Comparison of ENCODE assay signal across 8 cellular contexts in the genomic region with DNA sequence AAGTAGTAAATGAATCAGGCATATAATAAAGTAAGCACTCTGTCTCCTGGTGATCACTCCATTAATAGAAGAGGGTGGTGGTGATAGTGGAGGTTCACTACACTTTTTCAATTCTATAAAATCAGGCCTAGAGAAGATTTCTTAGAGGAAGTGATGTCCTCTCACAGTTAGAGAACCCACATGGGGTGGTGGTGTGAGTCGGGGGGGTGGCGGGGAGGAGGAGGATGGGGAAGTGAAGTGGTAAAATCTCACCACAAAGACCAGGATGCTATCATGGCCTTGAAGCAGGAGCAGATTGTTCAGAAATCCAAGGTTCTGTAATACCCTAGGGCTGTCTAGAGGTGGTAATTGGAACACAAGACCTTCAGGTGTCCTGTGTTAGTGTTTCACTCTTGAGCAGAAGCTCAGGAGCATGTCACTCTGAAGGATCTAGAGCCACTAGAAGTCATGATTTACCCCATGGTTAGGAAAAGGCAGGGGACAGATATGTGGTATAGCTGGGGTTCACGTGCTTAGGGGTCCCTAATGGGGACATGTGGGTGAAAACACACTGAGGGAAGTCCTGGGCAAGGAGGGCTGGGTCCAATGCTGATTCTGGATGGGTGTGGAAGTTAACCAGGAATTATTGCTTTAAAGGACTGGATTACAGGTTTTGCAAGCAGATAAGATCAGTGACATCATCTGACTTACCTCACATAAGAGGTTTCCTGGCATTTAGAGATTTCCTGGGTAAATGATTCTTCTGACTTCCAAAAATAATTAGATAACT. TPM values are rescaled to one million over a fixed set of nuclear protein-coding genes. Genes with fewer than 3 reads are reported as not detected.
DNase-seq lines count a peak whose midpoint lies in the region; ATAC-seq and TF ChIP-seq lines count a peak whose summit lies in the region.

No MANE protein-coding gene starts in this region.

- ATAC-seq in right lobe of liver: peak; percentile 46 to 77 (median 58)

- peaks cover 30% of the 10 kb centered on the region for H3K4me1 Mint-ChIP-seq in activated T-helper 1 cell treated with anti-CD3 and anti-CD28 coated beads, Interleukin-12 subunit alpha, Interleukin-12 subunit beta, Interleukin-2, Interleukin-4 antibody, amounts not matched to agents 30 ng/mL and 10 ng/mL and 1 ng/mL, durations not matched to agents 14 hours and 24 hours and 36 hours (ENCODE audit: low read depth)

- H3K4me3 ChIP-seq in GM12865 (ENCODE audit: low read depth, low read length) (no peak overlapping the region), right lobe of liver (no peak overlapping the region)

- H3K36me3 ChIP-seq in right lobe of liver: no peaks in the 10 kb centered on the region

- no peaks in the 10 kb centered on the region for H3K9me3 ChIP-seq in right lobe of liver

- WGBS in right lobe of liver (ENCODE audit: insufficient coverage, low coverage, low lambda C conversion rate, missing lambda C conversion rate): 81% methylated on average over 3 of the region's 3 CpGs

- peak overlapping the region; percentile 84 for H3K27ac Mint-ChIP-seq in activated T-helper 1 cell treated with anti-CD3 and anti-CD28 coated beads, Interleukin-12 subunit alpha, Interleukin-12 subunit beta, Interleukin-2, Interleukin-4 antibody, amounts not matched to agents 30 ng/mL and 10 ng/mL and 1 ng/mL, durations not matched to agents 14 hours and 24 hours and 36 hours

- no peak for TF ChIP-seq CTCF in GM12865 (IDR thresholded peaks at IDR 0.05; ENCODE audit: insufficient read depth, low read depth, low read length, missing control alignments)
- TF ChIP-seq CTCF in right lobe of liver (IDR thresholded peaks at IDR 0.05): no peak

- H3K27me3 ChIP-seq in right lobe of liver: no peaks in the 10 kb centered on the region

- peaks cover 0 to 14% (median 3%) of the 10 kb centered on the region in 4 donors for H3K4me1 ChIP-seq in right lobe of liver

- peak overlapping the region; percentile 63 for H3K4me3 Mint-ChIP-seq in activated T-helper 1 cell treated with anti-CD3 and anti-CD28 coated beads, Interleukin-12 subunit alpha, Interleukin-12 subunit beta, Interleukin-2, Interleukin-4 antibody, amounts not matched to agents 30 ng/mL and 10 ng/mL and 1 ng/mL, durations not matched to agents 14 hours and 24 hours and 36 hours

- no peaks in the 10 kb centered on the region for H3K9me3 Mint-ChIP-seq in activated T-helper 1 cell treated with anti-CD3 and anti-CD28 coated beads, Interleukin-12 subunit alpha, Interleukin-12 subunit beta, Interleukin-2, Interleukin-4 antibody, amounts not matched to agents 30 ng/mL and 10 ng/mL and 1 ng/mL, durations not matched to agents 14 hours and 24 hours and 36 hours

- no peak for TF ChIP-seq POLR2A in right lobe of liver (IDR thresholded peaks at IDR 0.05)

- H3K36me3 Mint-ChIP-seq in activated T-helper 1 cell treated with anti-CD3 and anti-CD28 coated beads, Interleukin-12 subunit alpha, Interleukin-12 subunit beta, Interleukin-2, Interleukin-4 antibody, amounts not matched to agents 30 ng/mL and 10 ng/mL and 1 ng/mL, durations not matched to agents 14 hours and 24 hours and 36 hours (ENCODE audit: low read depth): peaks cover 35% of the 10 kb centered on the region

- H3K27me3 Mint-ChIP-seq in activated T-helper 1 cell treated with anti-CD3 and anti-CD28 coated beads, Interleukin-12 subunit alpha, Interleukin-12 subunit beta, Interleukin-2, Interleukin-4 antibody, amounts not matched to agents 30 ng/mL and 10 ng/mL and 1 ng/mL, durations not matched to agents 14 hours and 24 hours and 36 hours (ENCODE audit: insufficient read depth): no peaks in the 10 kb centered on the region

- intact Hi-C loops in activated T-helper 1 cell treated with anti-CD3 and anti-CD28 coated beads, Interleukin-12 subunit alpha, Interleukin-12 subunit beta, Interleukin-2, Interleukin-4 antibody, amounts not matched to agents 30 ng/mL and 10 ng/mL and 1 ng/mL, durations not matched to agents 14 hours and 24 hours and 36 hours (cut with micrococcal nuclease): loop anchor here (1.0 to 2.0 kb wide), 5 partner anchors 8 to 43 kb away; a partner anchor contains a TSS
- intact Hi-C loops in right lobe of liver (cut with DNase I): no loop called here

- peak; percentile 47 for DNase-seq in GM12865 (ENCODE audit: low read depth)
- peak; percentile 37 for DNase-seq in KG1 (lab: John Stamatoyannopoulos, UW)
- DNase-seq in activated T-helper 1 cell treated with anti-CD3 and anti-CD28 coated beads, Interleukin-12 subunit alpha, Interleukin-12 subunit beta, Interleukin-2, Interleukin-4 antibody, amounts not matched to agents 30 ng/mL and 10 ng/mL and 1 ng/mL, durations not matched to agents 14 hours and 24 hours and 36 hours (ENCODE audit: low spot score): no peak
- peak in 2 of 3 donors; percentile 50 to 64 for DNase-seq in right lobe of liver
- DNase-seq in substantia nigra (lab: John Stamatoyannopoulos, UW): peak in 17 of 49 donors; percentile 1 to 34 (median 15)
- DNase-seq in RKO (ENCODE audit: low spot score): no peak
- no peak for DNase-seq in mesenteric fat pad (ENCODE audit: low spot score)
- no peak for DNase-seq in HK-2 (ENCODE audit: unreplicated experiment)

- no peak overlapping the region for H3K27ac ChIP-seq in right lobe of liver
- peak overlapping the region; percentile 32 for H3K27ac ChIP-seq in substantia nigra (ENCODE audit: low read depth, low read length, poor library complexity, severe bottlenecking)

RNA-seq across cellular contexts. Expression of a gene that starts 31.0 kb away (rescaled TPM):
- 32.2 and 34.6 TPM in 2 replicates for total RNA-seq in activated T-helper 1 cell treated with anti-CD3 and anti-CD28 coated beads, Interleukin-12 subunit alpha, Interleukin-12 subunit beta, Interleukin-2, Interleukin-4 antibody, amounts not matched to agents 30 ng/mL and 10 ng/mL and 1 ng/mL, durations not matched to agents 14 hours and 24 hours and 36 hours
- 10 to 100 TPM in 1 of 6 experiments, 1 to 10 TPM in 5; 2.9 to 14.1 (median 5.8) TPM for total RNA-seq in right lobe of liver
- total RNA-seq in mesenteric fat pad: 15.8 TPM

RNA-seq across cellular contexts. Expression of a gene that starts 42.1 kb away (rescaled TPM):
- 80.5 and 83.0 TPM in 2 replicates for total RNA-seq in activated T-helper 1 cell treated with anti-CD3 and anti-CD28 coated beads, Interleukin-12 subunit alpha, Interleukin-12 subunit beta, Interleukin-2, Interleukin-4 antibody, amounts not matched to agents 30 ng/mL and 10 ng/mL and 1 ng/mL, durations not matched to agents 14 hours and 24 hours and 36 hours
- total RNA-seq in right lobe of liver: 10 to 100 TPM in 5 of 6 experiments, 1 to 10 TPM in 1; 9.3 to 17.5 (median 12.7) TPM
- 23.0 TPM for total RNA-seq in mesenteric fat pad

Comparison
In these comparisons a context has a peak if more than half of its experiments do, and no peak if none do; other contexts are left out.
1. DNase-seq: peak in GM12865 (single experiment), KG1 (single experiment) and right lobe of liver (2 of 3); none in activated T-helper 1 cell treated with anti-CD3 and anti-CD28 coated beads, Interleukin-12 subunit alpha, Interleukin-12 subunit beta, Interleukin-2, Interleukin-4 antibody, amounts not matched to agents 30 ng/mL and 10 ng/mL and 1 ng/mL, durations not matched to agents 14 hours and 24 hours and 36 hours (single experiment), RKO (single experiment), mesenteric fat pad (single experiment) and HK-2 (single experiment).